ENCODE assay signal across 1 cellular context in the genomic region with DNA sequence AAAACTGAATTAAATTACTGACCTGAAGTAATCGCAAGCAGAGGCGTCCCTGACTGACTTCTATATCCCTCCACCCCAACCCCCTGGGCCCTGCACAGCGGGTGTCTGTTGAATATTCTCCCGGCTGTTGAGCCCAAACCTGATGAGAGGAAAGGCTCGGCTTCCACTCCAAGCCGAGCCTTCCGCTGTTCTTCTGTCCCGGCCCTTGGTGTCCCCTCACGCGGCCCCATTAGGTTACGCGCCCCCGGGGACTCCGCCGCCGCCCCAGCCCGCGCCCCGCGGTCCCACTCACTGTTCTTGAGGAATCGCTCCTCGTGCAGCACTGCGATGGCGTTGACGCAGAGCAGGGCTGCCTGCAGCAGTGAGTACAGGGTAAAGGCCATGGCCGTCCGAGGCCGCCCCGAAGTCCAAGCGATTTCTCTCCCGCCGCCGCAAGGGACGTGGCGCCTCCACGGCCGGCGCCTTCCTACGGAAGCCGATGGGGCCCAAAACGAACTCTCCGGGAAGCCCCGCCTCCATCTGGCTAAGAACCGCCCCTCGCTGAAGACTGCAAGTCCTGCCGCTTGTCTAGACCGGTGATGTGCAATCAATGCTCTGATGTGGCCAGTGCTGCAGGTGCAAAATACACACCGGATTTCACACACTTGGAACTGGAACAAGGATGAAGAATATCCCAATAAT.
TF ChIP-seq lines count a peak whose summit lies in the region.

Gene IER3IP1, minus strand, starts transcription at position 470 of the 681 bp plus-strand sequence. Its CDS starts 87 bp downstream, at position 383.

TF ChIP-seq in HepG2, 621 proteins besides CTCF, POLR2A, EP300 and RAD21 (continued from another document):
- TF ChIP-seq STAT6 (CRISPR knock-in tag; IDR thresholded peaks at IDR 0.05; ENCODE audit: borderline replicate concordance) (no peak), IKZF4 (CRISPR knock-in tag; IDR thresholded peaks at IDR 0.05; ENCODE audit: borderline replicate concordance, low read depth, not compliant biosample characterization) (peak; percentile 51), ZNF629 (CRISPR knock-in tag; conservative IDR thresholded peaks at IDR 0.05) (no peak), ZNF260 (CRISPR knock-in tag; IDR thresholded peaks at IDR 0.05; ENCODE audit: borderline replicate concordance, low read depth) (no peak), SALL2 (CRISPR knock-in tag; IDR thresholded peaks at IDR 0.05) (no peak), ISX (CRISPR knock-in tag; conservative IDR thresholded peaks at IDR 0.05) (no peak), ZNF253 (CRISPR knock-in tag; IDR thresholded peaks at IDR 0.05; ENCODE audit: borderline replicate concordance) (no peak), ARID5B (CRISPR knock-in tag; IDR thresholded peaks at IDR 0.05) (peak; percentile 58), YEATS2 (CRISPR knock-in tag; IDR thresholded peaks at IDR 0.05; ENCODE audit: borderline replicate concordance) (peak; percentile 90)
- TF ChIP-seq, protein P1, sequence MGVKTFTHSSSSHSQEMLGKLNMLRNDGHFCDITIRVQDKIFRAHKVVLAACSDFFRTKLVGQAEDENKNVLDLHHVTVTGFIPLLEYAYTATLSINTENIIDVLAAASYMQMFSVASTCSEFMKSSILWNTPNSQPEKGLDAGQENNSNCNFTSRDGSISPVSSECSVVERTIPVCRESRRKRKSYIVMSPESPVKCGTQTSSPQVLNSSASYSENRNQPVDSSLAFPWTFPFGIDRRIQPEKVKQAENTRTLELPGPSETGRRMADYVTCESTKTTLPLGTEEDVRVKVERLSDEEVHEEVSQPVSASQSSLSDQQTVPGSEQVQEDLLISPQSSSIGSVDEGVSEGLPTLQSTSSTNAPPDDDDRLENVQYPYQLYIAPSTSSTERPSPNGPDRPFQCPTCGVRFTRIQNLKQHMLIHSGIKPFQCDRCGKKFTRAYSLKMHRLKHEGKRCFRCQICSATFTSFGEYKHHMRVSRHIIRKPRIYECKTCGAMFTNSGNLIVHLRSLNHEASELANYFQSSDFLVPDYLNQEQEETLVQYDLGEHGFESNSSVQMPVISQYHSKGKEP (CRISPR knock-in tag; IDR thresholded peaks at IDR 0.05): no peak
